In the genomic region with DNA sequence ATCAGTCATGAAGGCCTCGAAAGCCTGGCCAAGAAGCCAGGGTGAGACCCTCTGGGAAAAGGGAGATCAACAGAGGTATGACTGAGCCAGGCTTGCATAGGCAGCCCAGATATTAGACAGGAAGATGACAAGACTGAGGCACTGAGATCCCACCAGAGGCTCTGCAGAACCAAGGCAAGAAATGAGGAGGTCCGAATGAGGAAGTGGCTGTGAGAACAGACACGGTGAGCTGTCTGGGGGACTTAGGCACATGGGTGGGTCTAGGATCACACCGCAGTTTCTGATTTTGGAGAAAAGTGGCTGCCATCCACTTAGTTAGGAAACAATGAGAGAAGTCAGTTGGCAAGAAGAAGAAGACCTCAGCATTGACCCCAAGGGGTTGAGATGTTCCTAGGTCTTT, we compare ENCODE assay signal across 1 cellular context.
TF ChIP-seq lines count a peak whose summit lies in the region.

No MANE protein-coding gene starts in this region.

TF ChIP-seq in K562, 482 proteins besides CTCF, POLR2A, EP300 and RAD21:
- TF ChIP-seq SPI1 (IDR thresholded peaks at IDR 0.05; ENCODE audit: borderline replicate concordance, low read depth, low read length) (peak; percentile 95), XRCC5 (IDR thresholded peaks at IDR 0.05; ENCODE audit: low read depth, low read length) (no peak), RAD51 (IDR thresholded peaks at IDR 0.05; ENCODE audit: borderline replicate concordance, low read depth) (no peak), SIX5 (IDR thresholded peaks at IDR 0.05; ENCODE audit: borderline replicate concordance in 1 of 2, insufficient read depth in 1 of 2, low read depth in 1 of 2, low read length in 2 of 2) (no peak)
- TF ChIP-seq, protein P1, sequence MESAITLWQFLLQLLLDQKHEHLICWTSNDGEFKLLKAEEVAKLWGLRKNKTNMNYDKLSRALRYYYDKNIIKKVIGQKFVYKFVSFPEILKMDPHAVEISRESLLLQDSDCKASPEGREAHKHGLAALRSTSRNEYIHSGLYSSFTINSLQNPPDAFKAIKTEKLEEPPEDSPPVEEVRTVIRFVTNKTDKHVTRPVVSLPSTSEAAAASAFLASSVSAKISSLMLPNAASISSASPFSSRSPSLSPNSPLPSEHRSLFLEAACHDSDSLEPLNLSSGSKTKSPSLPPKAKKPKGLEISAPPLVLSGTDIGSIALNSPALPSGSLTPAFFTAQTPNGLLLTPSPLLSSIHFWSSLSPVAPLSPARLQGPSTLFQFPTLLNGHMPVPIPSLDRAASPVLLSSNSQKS (CRISPR knock-in tag; IDR thresholded peaks at IDR 0.05) = no peak
- TF ChIP-seq, protein P2, sequence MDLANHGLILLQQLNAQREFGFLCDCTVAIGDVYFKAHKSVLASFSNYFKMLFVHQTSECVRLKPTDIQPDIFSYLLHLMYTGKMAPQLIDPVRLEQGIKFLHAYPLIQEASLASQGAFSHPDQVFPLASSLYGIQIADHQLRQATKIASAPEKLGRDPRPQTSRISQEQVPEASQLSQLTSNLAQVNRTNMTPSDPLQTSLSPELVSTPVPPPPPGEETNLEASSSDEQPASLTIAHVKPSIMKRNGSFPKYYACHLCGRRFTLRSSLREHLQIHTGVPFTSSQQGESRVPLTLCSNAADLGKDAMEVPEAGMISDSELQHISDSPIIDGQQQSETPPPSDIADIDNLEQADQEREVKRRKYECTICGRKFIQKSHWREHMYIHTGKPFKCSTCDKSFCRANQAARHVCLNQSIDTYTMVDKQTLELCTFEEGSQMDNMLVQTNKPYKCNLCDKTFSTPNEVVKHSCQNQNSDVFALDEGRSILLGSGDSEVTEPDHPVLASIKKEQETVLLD (IDR thresholded peaks at IDR 0.05) = no peak
- TF ChIP-seq, protein P3, sequence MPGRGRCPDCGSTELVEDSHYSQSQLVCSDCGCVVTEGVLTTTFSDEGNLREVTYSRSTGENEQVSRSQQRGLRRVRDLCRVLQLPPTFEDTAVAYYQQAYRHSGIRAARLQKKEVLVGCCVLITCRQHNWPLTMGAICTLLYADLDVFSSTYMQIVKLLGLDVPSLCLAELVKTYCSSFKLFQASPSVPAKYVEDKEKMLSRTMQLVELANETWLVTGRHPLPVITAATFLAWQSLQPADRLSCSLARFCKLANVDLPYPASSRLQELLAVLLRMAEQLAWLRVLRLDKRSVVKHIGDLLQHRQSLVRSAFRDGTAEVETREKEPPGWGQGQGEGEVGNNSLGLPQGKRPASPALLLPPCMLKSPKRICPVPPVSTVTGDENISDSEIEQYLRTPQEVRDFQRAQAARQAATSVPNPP (IDR thresholded peaks at IDR 0.05; ENCODE audit: borderline replicate concordance, insufficient read depth, insufficient read length) = no peak
